In the genomic region with DNA sequence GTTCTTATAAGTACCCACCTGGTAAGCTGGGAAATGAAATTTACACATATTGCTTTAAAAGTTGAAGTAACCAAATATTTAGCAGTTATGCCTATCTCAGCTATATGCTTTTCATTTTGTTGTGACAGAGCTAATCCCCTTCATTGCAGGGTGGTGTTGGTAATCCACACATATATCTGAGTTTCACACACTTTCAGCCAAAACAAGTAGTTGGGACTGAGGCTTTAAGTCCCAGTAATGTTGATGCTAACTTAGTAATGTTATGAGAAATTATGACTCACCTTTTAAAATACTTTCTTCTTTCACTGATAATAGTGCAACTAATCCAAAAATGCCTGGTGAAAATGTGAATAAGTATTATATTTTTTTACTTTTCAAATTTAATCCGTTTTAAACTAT, we compare ENCODE assay signal across 20 cellular contexts. TPM values are rescaled to one million over a fixed set of nuclear protein-coding genes. Genes with fewer than 3 reads are reported as not detected.
DNase-seq lines count a peak whose midpoint lies in the region; ATAC-seq, FAIRE-seq and TF ChIP-seq lines count a peak whose summit lies in the region.
"Had no signal": no experiment of that assay in that cellular context is flagged by ENCODE, and none has a peak within 500 bp of the region (broad histone marks: within the 10 kb centered on the region; RNA-seq: fewer than 3 reads in every experiment).

No MANE protein-coding gene starts in this region.

- H2AFZ ChIP-seq in ACC112 (ENCODE audit: low read length, unreplicated experiment) = no peak overlapping the region
- H2AFZ ChIP-seq in keratinocyte (ENCODE audit: control insufficient read depth, low read length) = no peak overlapping the region

- ATAC-seq in GM18498 (IDR thresholded peaks at IDR 0.05; ENCODE audit: unreplicated experiment) (no peak), lower lobe of right lung (no peak), HG02571 (IDR thresholded peaks at IDR 0.05; ENCODE audit: unreplicated experiment) (no peak)
- ATAC-seq: left lobe of liver had no signal

- H3K4me3 ChIP-seq in ACC112 (ENCODE audit: low read depth, low read length) = peak overlapping the region; percentile 17; the same call in 1 of the 2 replicates
- no peak overlapping the region for H3K4me3 ChIP-seq in brain microvascular endothelial cell (ENCODE audit: low read depth, low read length)
- H3K4me3 ChIP-seq in keratinocyte (ENCODE audit: control insufficient read depth in 2 of 3, extremely low read depth in 1 of 3, insufficient read depth in 2 of 3, low read depth in 1 of 3, low read length in 3 of 3) = no peak overlapping the region
- no peak overlapping the region for H3K4me3 ChIP-seq in lower lobe of right lung
- H3K4me3 ChIP-seq: ascending aorta, coronary artery, transverse colon had no signal

- no peaks in the 10 kb centered on the region for H3K27me3 ChIP-seq in ACC112 (ENCODE audit: insufficient read depth, low read length)
- H3K27me3 ChIP-seq in brain microvascular endothelial cell (replicated peaks) = no peaks in the 10 kb centered on the region
- no peaks in the 10 kb centered on the region for H3K27me3 ChIP-seq in keratinocyte (ENCODE audit: control insufficient read depth, extremely low read depth, insufficient read depth, low read length)
- H3K27me3 ChIP-seq in lower lobe of right lung (ENCODE audit: low read depth) = no peaks in the 10 kb centered on the region
- H3K27me3 ChIP-seq: ascending aorta, transverse colon had no signal

- DNase-seq in HFFc6 (peak; percentile 6), brain microvascular endothelial cell (peak; percentile 36), keratinocyte (ENCODE audit: low read depth, low spot score) (no peak), lower lobe of right lung (no peak), NCI-H2029 treated with DMSO at 0.1 percent for 48 hours (lab: John Stamatoyannopoulos, UW) (no peak)
- DNase-seq: activated CD4-positive, alpha-beta T cell treated with anti-CD3 and anti-CD28 coated beads, Interleukin-2, amount 10 ng/mL, durations not matched to agents 7 days and 5 days; activated naive CD4-positive, alpha-beta T cell treated with anti-CD3 and anti-CD28 coated beads for 36 hours; NCI-H146; NCI-H2227 treated with DMSO at 0.1 percent for 48 hours; RPMI8226; stimulated activated naive CD4-positive, alpha-beta T cell treated with Interleukin-2 at 50 U/mL for 16 hours; transverse colon had no signal

- in situ Hi-C loops in brain microvascular endothelial cell (cut with HindIII; ENCODE audit: low pct_ligation_motif_present, low sequenced_read_pairs) = no loop called here

- H3K27ac ChIP-seq in ACC112 (ENCODE audit: low read depth, low read length) = peak overlapping the region; percentile 61
- H3K27ac ChIP-seq in brain microvascular endothelial cell = peak overlapping the region; percentile 36
- peak overlapping the region; percentile 81 for H3K27ac ChIP-seq in keratinocyte (ENCODE audit: control insufficient read depth, insufficient read depth, low read length)
- no peak overlapping the region for H3K27ac ChIP-seq in lower lobe of right lung
- H3K27ac ChIP-seq: ascending aorta, coronary artery, transverse colon had no signal

- intact Hi-C loops in lower lobe of right lung (cut with DNase I) = no loop called here

- H3K27me3 Mint-ChIP-seq in HFFc6 (ENCODE audit: insufficient read depth) = no peaks in the 10 kb centered on the region; the same call in 1 of the 2 replicates

- peak overlapping the region; percentile 58 for H3K9ac ChIP-seq in keratinocyte (ENCODE audit: control insufficient read depth, extremely low read depth, insufficient read depth, low read length)

- dilution Hi-C loops in keratinocyte (cut with MboI; ENCODE audit: extremely low pct_ligation_motif_present, low sequenced_read_pairs) = no loop called here

- H3K36me3 Mint-ChIP-seq in HFFc6 (ENCODE audit: low read depth) = peaks cover 18% of the 10 kb centered on the region

- H3K4me1 Mint-ChIP-seq in HFFc6 (ENCODE audit: low read depth) = peaks cover 20% of the 10 kb centered on the region
- H3K4me1 Mint-ChIP-seq: activated CD4-positive, alpha-beta T cell treated with anti-CD3 and anti-CD28 coated beads, Interleukin-2, amount 10 ng/mL, durations not matched to agents 7 days and 5 days; neural crest cell had no signal

- peak; percentile 69 for FAIRE-seq in keratinocyte (lab: Jason Lieb, UNC)
- FAIRE-seq: endometrium had no signal

- H3K4me3 Mint-ChIP-seq in HFFc6 = no peak overlapping the region
- H3K4me3 Mint-ChIP-seq: activated CD4-positive, alpha-beta T cell treated with anti-CD3 and anti-CD28 coated beads, Interleukin-2, amount 10 ng/mL, durations not matched to agents 7 days and 5 days; activated naive CD4-positive, alpha-beta T cell treated with anti-CD3 and anti-CD28 coated beads for 36 hours; neural crest cell had no signal

- TF ChIP-seq CTCF in HFFc6 (IDR thresholded peaks at IDR 0.05) (no peak), brain microvascular endothelial cell (IDR thresholded peaks at IDR 0.05; ENCODE audit: low read depth, low read length, missing control alignments) (no peak), keratinocyte (optimal IDR thresholded peaks at IDR 0.05 in 1 of 3, IDR thresholded peaks at IDR 0.05 in 1 of 3, conservative IDR thresholded peaks at IDR 0.05 in 1 of 3; ENCODE audit: extremely low read depth in 1 of 3, insufficient read depth in 2 of 3, low read length in 3 of 3) (no peak), lower lobe of right lung (IDR thresholded peaks at IDR 0.05) (no peak)

- H4K20me1 ChIP-seq in keratinocyte (ENCODE audit: control insufficient read depth, extremely low read depth, insufficient read depth, low read length) = no peaks in the 10 kb centered on the region

- H3K4me1 ChIP-seq in ACC112 (ENCODE audit: control insufficient read depth, insufficient read depth, low read length, unreplicated experiment) (peaks cover 22% of the 10 kb centered on the region), keratinocyte (ENCODE audit: control insufficient read depth, extremely low read depth, insufficient read depth, low read length) (peaks cover 17% of the 10 kb centered on the region), lower lobe of right lung (no peaks in the 10 kb centered on the region)

- H3K27ac Mint-ChIP-seq in HFFc6 = no peak overlapping the region
- H3K27ac Mint-ChIP-seq: activated CD4-positive, alpha-beta T cell treated with anti-CD3 and anti-CD28 coated beads, Interleukin-2, amount 10 ng/mL, durations not matched to agents 7 days and 5 days; activated naive CD4-positive, alpha-beta T cell treated with anti-CD3 and anti-CD28 coated beads for 36 hours had no signal

- peak overlapping the region; percentile 69 for H3K4me2 ChIP-seq in keratinocyte (ENCODE audit: control insufficient read depth, extremely low read depth, insufficient read depth, low read depth, low read length)

- H3K79me2 ChIP-seq in ACC112 (ENCODE audit: control insufficient read depth, insufficient read depth, low read length, unreplicated experiment) (no peaks in the 10 kb centered on the region), keratinocyte (ENCODE audit: control insufficient read depth, insufficient read depth, low read length) (no peaks in the 10 kb centered on the region)

- H3K36me3 ChIP-seq in ACC112 (ENCODE audit: insufficient read depth, low read length) = no peaks in the 10 kb centered on the region
- no peaks in the 10 kb centered on the region for H3K36me3 ChIP-seq in brain microvascular endothelial cell (replicated peaks)
- H3K36me3 ChIP-seq in keratinocyte (ENCODE audit: control insufficient read depth in 2 of 2, extremely low read depth in 1 of 2, insufficient read depth in 2 of 2, low read length in 2 of 2) = no peaks in the 10 kb centered on the region
- H3K36me3 ChIP-seq in lower lobe of right lung = no peaks in the 10 kb centered on the region
- H3K36me3 ChIP-seq: ascending aorta, transverse colon had no signal

- H3K9me3 Mint-ChIP-seq in HFFc6 = peaks cover 6% of the 10 kb centered on the region; the same call in 1 of the 2 replicates
- H3K9me3 Mint-ChIP-seq: activated naive CD4-positive, alpha-beta T cell treated with anti-CD3 and anti-CD28 coated beads for 36 hours had no signal

- H3K9me1 ChIP-seq in keratinocyte (ENCODE audit: control insufficient read depth, extremely low read depth, insufficient read depth, low read length) = no peaks in the 10 kb centered on the region

- peaks cover 2% of the 10 kb centered on the region for H3K9me3 ChIP-seq in keratinocyte (ENCODE audit: control insufficient read depth, low read depth, low read length)
- H3K9me3 ChIP-seq in lower lobe of right lung = no peaks in the 10 kb centered on the region
- H3K9me3 ChIP-seq: transverse colon had no signal

RNA-seq across cellular contexts. Expression of a gene that starts 19.2 kb away (rescaled TPM):
- total RNA-seq in HFFc6 (2021; fragmentation: NEBNext Ultra II Directional; extraction: Animal tissue kit (Norgen Biotek cat#: 25700)) = 10 to 100 TPM; 16.1 to 24.0 (median 20.1) TPM
- 7.7 to 11.5 TPM (median 10.0 TPM) in 3 replicates for polyA plus RNA-seq in keratinocyte
- 8.7 TPM for polyA plus RNA-seq in keratinocyte (2011; ENCODE audit: low read depth)
- polyA plus RNA-seq in keratinocyte (2011; cell fraction: cytosol; rRNA removed) = 2.2 and 5.0 TPM in 2 replicates
- polyA plus RNA-seq in keratinocyte (2011; cell fraction: nucleus; rRNA removed) = 12.3 and 16.4 TPM in 2 replicates
- polyA plus RNA-seq in keratinocyte (2012; ENCODE audit: low replicate concordance) = 5.0 and 6.5 TPM in 2 replicates
- polyA minus RNA-seq in keratinocyte = 11.5 to 83.8 TPM (median 49.4 TPM) in 3 replicates
- polyA minus RNA-seq in keratinocyte (2011; cell fraction: cytosol; rRNA and poly(A)+ RNA removed) = 8.2 TPM
- polyA minus RNA-seq in keratinocyte (2011; cell fraction: nucleus; rRNA and poly(A)+ RNA removed) = 43.7 and 63.8 TPM in 2 replicates
- 52.1 TPM for total RNA-seq in lower lobe of right lung

Comparison
In these comparisons a context has a peak if more than half of its experiments do, and no peak if none do; other contexts are left out.
1. DNase-seq: peak in HFFc6 (single experiment) and brain microvascular endothelial cell (single experiment); none in keratinocyte (single experiment), lower lobe of right lung (single experiment) and NCI-H2029 treated with DMSO at 0.1 percent for 48 hours (single experiment).